ENCODE assay signal across 10 cellular contexts in genomic region chr7:105690286-105690915, GRCh38.
A peak's percentile ranks its signal among the peaks of the same experiment; 100 is the strongest.
DNase-seq lines count a peak whose midpoint lies in the region; ATAC-seq, FAIRE-seq and TF ChIP-seq lines count a peak whose summit lies in the region.
"Had no signal": no experiment of that assay in that cellular context is flagged by ENCODE, and none has a peak within 500 bp of the region (broad histone marks: within the 10 kb centered on the region; RNA-seq: fewer than 3 reads in every experiment).

No MANE protein-coding gene starts in this region.

- H3K9ac ChIP-seq in kidney (ENCODE audit: low read length in 2 of 2) = peak overlapping the region; percentile 9 to 57

- H3K27ac Mint-ChIP-seq in activated naive CD4-positive, alpha-beta T cell treated with anti-CD3 and anti-CD28 coated beads for 36 hours = no peak overlapping the region
- H3K27ac Mint-ChIP-seq in activated CD8-positive, alpha-beta T cell treated with anti-CD3 and anti-CD28 coated beads for 36 hours = peak overlapping the region; percentile 95

- peak overlapping the region; percentile 77 for H3K4me3 Mint-ChIP-seq in activated naive CD4-positive, alpha-beta T cell treated with anti-CD3 and anti-CD28 coated beads for 36 hours
- peak overlapping the region; percentile 90 for H3K4me3 Mint-ChIP-seq in activated CD8-positive, alpha-beta T cell treated with anti-CD3 and anti-CD28 coated beads for 36 hours

- H3K27me3 Mint-ChIP-seq in activated naive CD4-positive, alpha-beta T cell treated with anti-CD3 and anti-CD28 coated beads for 36 hours (ENCODE audit: low read depth) = no peaks in the 10 kb centered on the region
- H3K27me3 Mint-ChIP-seq in activated CD8-positive, alpha-beta T cell treated with anti-CD3 and anti-CD28 coated beads for 36 hours = no peaks in the 10 kb centered on the region

- no peaks in the 10 kb centered on the region for H3K9me3 Mint-ChIP-seq in activated naive CD4-positive, alpha-beta T cell treated with anti-CD3 and anti-CD28 coated beads for 36 hours
- no peaks in the 10 kb centered on the region for H3K9me3 Mint-ChIP-seq in activated CD8-positive, alpha-beta T cell treated with anti-CD3 and anti-CD28 coated beads for 36 hours

- no peaks in the 10 kb centered on the region for H3K36me3 Mint-ChIP-seq in activated naive CD4-positive, alpha-beta T cell treated with anti-CD3 and anti-CD28 coated beads for 36 hours (ENCODE audit: low read depth)
- no peaks in the 10 kb centered on the region for H3K36me3 Mint-ChIP-seq in activated CD8-positive, alpha-beta T cell treated with anti-CD3 and anti-CD28 coated beads for 36 hours (ENCODE audit: low read depth)

- CTCF ChIA-PET in activated naive CD4-positive, alpha-beta T cell treated with anti-CD3 and anti-CD28 coated beads for 36 hours (lab: Charles Lee) = interaction anchor here (0.6 to 1.9 kb wide), 7 partner anchors 9 to 482 kb away, joined by 3 to 13 read pairs (median 3); no protein-coding TSS in a partner anchor
- CTCF ChIA-PET in activated CD8-positive, alpha-beta T cell treated with anti-CD3 and anti-CD28 coated beads for 36 hours (lab: Charles Lee) = interaction anchor here (1.2 to 2.2 kb wide), 4 partner anchors 14 to 70 kb away, joined by 4 to 8 read pairs (median 6); no protein-coding TSS in a partner anchor

- DNase-seq in activated naive CD4-positive, alpha-beta T cell treated with anti-CD3 and anti-CD28 coated beads for 36 hours = no peak
- no peak for DNase-seq in activated naive CD4-positive, alpha-beta T cell treated with Interleukin-2 at 50 U/mL for 16 hours
- DNase-seq in activated CD8-positive, alpha-beta T cell treated with anti-CD3 and anti-CD28 coated beads for 36 hours = no peak
- DNase-seq in kidney (no peak), tibial artery (no peak), DMS53 treated with DMSO at 0.1 percent for 48 hours (lab: John Stamatoyannopoulos, UW; ENCODE audit: unreplicated experiment) (no peak), HUDEP-2 (lab: John Stamatoyannopoulos, UW; ENCODE audit: unreplicated experiment in 76 of 76) (no peak), GDM1 (lab: John Stamatoyannopoulos, UW) (no peak)
- DNase-seq: NCI-H1694 had no signal

- no peak for ATAC-seq in activated CD8-positive, alpha-beta T cell treated with anti-CD3 and anti-CD28 coated beads for 36 hours

- H3K27ac ChIP-seq in kidney (ENCODE audit: low read depth in 2 of 2, low read length in 2 of 2) (peak overlapping the region; percentile 56 to 64), tibial artery (peak overlapping the region in 1 of 2 donors; percentile 58)

- no peak for TF ChIP-seq CTCF in activated CD8-positive, alpha-beta T cell treated with anti-CD3 and anti-CD28 coated beads for 36 hours (IDR thresholded peaks at IDR 0.05)
- no peak for TF ChIP-seq CTCF in kidney (IDR thresholded peaks at IDR 0.05; ENCODE audit: borderline replicate concordance, extremely low read depth, insufficient read depth)
- TF ChIP-seq CTCF in tibial artery (IDR thresholded peaks at IDR 0.05) = no peak

- no peaks in the 10 kb centered on the region for H3K36me3 ChIP-seq in kidney (ENCODE audit: control insufficient read depth in 1 of 2, insufficient read depth in 2 of 2, low read length in 2 of 2)
- H3K36me3 ChIP-seq in tibial artery = no peaks in the 10 kb centered on the region

- no peaks in the 10 kb centered on the region for H3K27me3 ChIP-seq in tibial artery

- POLR2A ChIA-PET in activated CD8-positive, alpha-beta T cell treated with anti-CD3 and anti-CD28 coated beads for 36 hours (lab: Charles Lee) = interaction anchor here (1.7 to 2.2 kb wide), 2 partner anchors 13 to 118 kb away, joined by 6 to 17 read pairs; no protein-coding TSS in a partner anchor

- H3K4me1 ChIP-seq in kidney (ENCODE audit: control insufficient read depth in 1 of 2, insufficient read depth in 1 of 2, low read depth in 1 of 2, low read length in 2 of 2) (peaks cover 0 to 5% of the 10 kb centered on the region in 2 donors), tibial artery (peaks cover 0 to 14% (median 7%) of the 10 kb centered on the region in 4 donors)

- H3K9me3 ChIP-seq in kidney (ENCODE audit: control insufficient read depth in 1 of 2, low read length in 2 of 2) (no peaks in the 10 kb centered on the region), tibial artery (no peaks in the 10 kb centered on the region)

- peaks cover 36% of the 10 kb centered on the region for H3K4me1 Mint-ChIP-seq in activated naive CD4-positive, alpha-beta T cell treated with anti-CD3 and anti-CD28 coated beads for 36 hours (ENCODE audit: low read depth)
- peaks cover 38% of the 10 kb centered on the region for H3K4me1 Mint-ChIP-seq in activated CD8-positive, alpha-beta T cell treated with anti-CD3 and anti-CD28 coated beads for 36 hours (ENCODE audit: low read depth)

- no peak for FAIRE-seq in kidney (lab: Jason Lieb, UNC)
- FAIRE-seq: frontal cortex had no signal

- intact Hi-C loops in activated naive CD4-positive, alpha-beta T cell treated with anti-CD3 and anti-CD28 coated beads for 36 hours (cut with micrococcal nuclease) = loop anchor here (5.0 kb wide), 4 partner anchors 157 to 748 kb away; partner anchors contain the start of gene KMT2E
- intact Hi-C loops in activated CD8-positive, alpha-beta T cell treated with anti-CD3 and anti-CD28 coated beads for 36 hours (cut with micrococcal nuclease) = no loop called here
- intact Hi-C loops in kidney (cut with DNase I) = no loop called here
- intact Hi-C loops in tibial artery (cut with DNase I; ENCODE audit: low total_unique reads) = no loop called here

- H3K4me3 ChIP-seq in kidney (ENCODE audit: low read length in 2 of 2) (peak overlapping the region; percentile 64 to 68), tibial artery (peak overlapping the region; percentile 53 to 54)
